8 cellular contexts compared by ENCODE assay signal in the genomic region with DNA sequence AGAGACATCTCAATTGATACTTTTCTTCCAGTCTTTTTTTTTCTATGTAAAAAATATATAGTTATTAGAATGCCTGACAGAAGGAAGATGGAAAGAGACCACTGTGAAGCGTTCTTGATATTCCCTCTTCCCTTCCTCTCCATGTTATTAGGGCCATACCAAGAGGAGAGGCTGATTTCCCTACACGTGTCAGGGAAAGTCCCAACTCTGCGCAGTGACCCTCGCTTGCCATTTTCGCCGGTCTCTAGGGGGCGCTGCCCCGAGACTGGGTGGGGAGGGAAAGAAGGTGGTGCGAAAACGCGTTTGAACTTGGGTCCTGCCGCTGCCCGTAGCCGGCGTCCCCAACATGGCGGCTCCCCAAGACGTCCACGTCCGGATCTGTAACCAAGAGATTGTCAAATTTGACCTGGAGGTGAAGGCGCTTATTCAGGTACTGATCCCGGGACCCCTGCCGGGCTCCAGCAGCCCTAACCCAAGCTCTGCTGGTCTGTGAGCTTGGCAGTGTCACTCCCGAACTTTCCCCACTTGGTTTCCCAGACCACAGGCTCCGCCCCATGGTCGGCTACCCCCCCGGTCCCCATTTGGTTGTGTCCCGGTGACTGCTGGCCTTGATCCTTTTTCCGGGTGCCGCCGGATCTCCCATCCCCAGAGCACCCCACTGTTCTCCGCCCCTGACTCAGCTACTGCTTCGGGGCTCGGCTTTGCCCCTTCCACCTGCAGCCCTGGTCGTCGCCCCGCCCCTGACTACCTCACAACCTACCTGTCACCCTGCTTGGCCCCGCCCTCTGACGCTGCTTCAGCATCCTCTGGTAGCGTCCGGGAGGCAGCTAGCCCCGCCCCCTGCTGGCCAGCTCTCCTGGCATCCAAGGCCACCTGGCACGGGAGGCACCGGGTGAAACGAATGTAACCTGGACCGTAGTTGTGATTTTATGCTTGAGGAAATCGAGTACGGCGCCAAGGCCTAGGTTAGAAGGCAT. TPM values are rescaled to one million over a fixed set of nuclear protein-coding genes. Genes with fewer than 3 reads are reported as not detected.
DNase-seq lines count a peak whose midpoint lies in the region; ATAC-seq and TF ChIP-seq lines count a peak whose summit lies in the region.

A gene with protein sequence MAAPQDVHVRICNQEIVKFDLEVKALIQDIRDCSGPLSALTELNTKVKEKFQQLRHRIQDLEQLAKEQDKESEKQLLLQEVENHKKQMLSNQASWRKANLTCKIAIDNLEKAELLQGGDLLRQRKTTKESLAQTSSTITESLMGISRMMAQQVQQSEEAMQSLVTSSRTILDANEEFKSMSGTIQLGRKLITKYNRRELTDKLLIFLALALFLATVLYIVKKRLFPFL (plus strand): TSS at position 332 of the 977 bp plus-strand sequence. CDS start 15 bp downstream, at position 347.

- peak within 1 kb of the TSS; percentile 91 for H3K4me2 ChIP-seq in mammary epithelial cell (ENCODE audit: insufficient read depth, low read depth, low read length)

- H3K9ac ChIP-seq in mammary epithelial cell (ENCODE audit: insufficient read depth, low read length) (peak within 1 kb of the TSS; percentile 88), iPS-20b (ENCODE audit: low read depth, low read length) (peak within 1 kb of the TSS; percentile 92; the same call in 1 of the 2 replicates)

- H3K4me3 ChIP-seq in WERI-Rb-1 (ENCODE audit: low read depth, low read length), result peak within 1 kb of the TSS; percentile 64
- peak within 1 kb of the TSS; percentile 79 to 89 (median 84) for H3K4me3 ChIP-seq in mammary epithelial cell (replicated peaks in 1 of 3; ENCODE audit: insufficient read depth in 1 of 3, low read depth in 2 of 3, low read length in 3 of 3)
- peak within 1 kb of the TSS; percentile 99 for H3K4me3 ChIP-seq in iPS-20b (ENCODE audit: low read length)
- H3K4me3 ChIP-seq in skin epidermis, result peak within 1 kb of the TSS; percentile 71 to 99 (median 88)

- peak; percentile 95 for TF ChIP-seq CTCF in WERI-Rb-1 (IDR thresholded peaks at IDR 0.05; ENCODE audit: low read depth, low read length)
- TF ChIP-seq CTCF in mammary epithelial cell (conservative IDR thresholded peaks at IDR 0.05 in 1 of 2, IDR thresholded peaks at IDR 0.05 in 1 of 2; ENCODE audit: extremely low read depth in 1 of 2, insufficient read depth in 1 of 2, low read depth in 1 of 2, low read length in 2 of 2), result peak; percentile 91 to 99

- intact Hi-C loops in mammary epithelial cell (cut with micrococcal nuclease), result loop anchor here (1.0 to 5.0 kb wide), 4 partner anchors 87 to 432 kb away; no protein-coding TSS in a partner anchor

- in situ Hi-C loops in mammary epithelial cell (cut with MboI; ENCODE audit: low sequenced_read_pairs in 2 of 2), result loop anchor here in 1 of 2 donors (25.0 kb wide), 1 partner anchor 157 kb away; a partner anchor contains a TSS

- H4K20me1 ChIP-seq in mammary epithelial cell (ENCODE audit: insufficient read depth, low read length), result no peaks in the 10 kb centered on the region

- peak within 1 kb of the TSS; percentile 93 for H2AFZ ChIP-seq in mammary epithelial cell (ENCODE audit: low read depth, low read length)

- peak; percentile 97 for DNase-seq in AG08395 (ENCODE audit: low spot score)
- DNase-seq in NCI-H2227 (lab: John Stamatoyannopoulos, UW; ENCODE audit: unreplicated experiment), result peak; percentile 94
- DNase-seq in WERI-Rb-1, result peak; percentile 97
- DNase-seq in mammary epithelial cell, result peak; percentile 93

- H3K4me1 ChIP-seq in mammary epithelial cell (ENCODE audit: insufficient read depth, low read length) (peaks cover 3% of the 10 kb centered on the region), iPS-20b (ENCODE audit: insufficient read depth, low read length) (peaks cover 7% of the 10 kb centered on the region; the same call in 1 of the 2 replicates)

- BruUV-seq in mammary epithelial cell (replicated peaks; lab: Mats Ljungman, UMichigan), result TSS peak; percentile 38

- ATAC-seq in GM18907 (IDR thresholded peaks at IDR 0.05; ENCODE audit: unreplicated experiment) (peak; percentile 91), HG03159 (IDR thresholded peaks at IDR 0.05; ENCODE audit: unreplicated experiment) (peak; percentile 93)

- H3K36me3 ChIP-seq in WERI-Rb-1, result peaks cover 6% of the 10 kb centered on the region
- H3K36me3 ChIP-seq in mammary epithelial cell (ENCODE audit: insufficient read depth, low read length), result no peaks in the 10 kb centered on the region
- H3K36me3 ChIP-seq in iPS-20b (ENCODE audit: insufficient read depth, low read depth, low read length), result peaks cover 12% of the 10 kb centered on the region

- peaks cover 8% of the 10 kb centered on the region for H3K79me2 ChIP-seq in mammary epithelial cell (ENCODE audit: insufficient read depth, low read length)

- CTCF ChIA-PET in mammary epithelial cell (lab: Charles Lee; ENCODE audit: low non-redundant PET), result interaction anchor here (0.6 to 0.8 kb wide), 3 partner anchors 150 to 187 kb away, joined by 3 read pairs; a partner anchor contains a TSS

- WGBS in mammary epithelial cell (ENCODE audit: low coverage, missing lambda C conversion rate), result 2% methylated on average over 24 of the region's 48 CpGs

- H3K27ac ChIP-seq in WERI-Rb-1 (peak within 1 kb of the TSS; percentile 88), mammary epithelial cell (ENCODE audit: insufficient read depth, low read depth, low read length) (peak within 1 kb of the TSS; percentile 94), iPS-20b (ENCODE audit: low read length) (no peak within 1 kb of the TSS), skin epidermis (peak within 1 kb of the TSS; percentile 62 to 97 (median 92))

- H3K9me3 ChIP-seq in WERI-Rb-1 (ENCODE audit: severe bottlenecking) (no peaks in the 10 kb centered on the region), mammary epithelial cell (replicated peaks; ENCODE audit: insufficient read depth, low read length) (no peaks in the 10 kb centered on the region), iPS-20b (ENCODE audit: insufficient read depth, low read depth, low read length) (no peaks in the 10 kb centered on the region)

- dilution Hi-C loops in mammary epithelial cell (cut with HindIII; ENCODE audit: low sequenced_read_pairs), result no loop called here

- no peaks in the 10 kb centered on the region for H3K27me3 ChIP-seq in WERI-Rb-1 (ENCODE audit: insufficient read depth, low read depth, severe bottlenecking)
- H3K27me3 ChIP-seq in mammary epithelial cell (ENCODE audit: insufficient read depth, low read length), result no peaks in the 10 kb centered on the region
- H3K27me3 ChIP-seq in iPS-20b (ENCODE audit: insufficient read depth, low read length), result no peaks in the 10 kb centered on the region

RNA-seq across cellular contexts. Expression of the gene that starts here (rescaled TPM):
- total RNA-seq in mammary epithelial cell, result 10 to 100 TPM; 10.8 to 12.4 TPM
- polyA plus RNA-seq in mammary epithelial cell, result 14.0 TPM
- 18.3 TPM for polyA minus RNA-seq in mammary epithelial cell
